ENCODE assay signal across 1 cellular context in the genomic region with DNA sequence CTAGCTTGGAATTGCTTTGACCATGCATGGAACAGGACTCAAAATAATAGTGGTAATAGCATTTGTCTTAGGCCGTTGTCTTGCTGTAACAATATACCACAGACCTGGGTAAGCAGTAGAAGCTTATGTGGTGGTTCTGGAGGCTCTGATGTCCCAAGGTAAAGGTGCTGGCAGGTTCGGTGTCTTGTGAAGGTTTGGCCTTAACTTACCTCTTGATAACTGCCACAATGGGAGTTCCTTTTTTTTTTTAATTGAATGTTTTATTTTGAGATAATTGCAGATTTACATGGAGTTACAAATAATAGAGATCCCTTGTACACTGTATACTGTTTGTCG.
TF ChIP-seq lines count a peak whose summit lies in the region.

No MANE protein-coding gene starts in this region.

TF ChIP-seq in GM23338, 12 proteins besides CTCF, POLR2A, EP300 and RAD21:
- TF ChIP-seq STAT1 (IDR thresholded peaks at IDR 0.05; ENCODE audit: unreplicated experiment) (no peak), ZNF462 (CRISPR knock-in tag; IDR thresholded peaks at IDR 0.05) (no peak), ZNF331 (CRISPR knock-in tag; IDR thresholded peaks at IDR 0.05; ENCODE audit: low read depth) (no peak), EZH2phosphoT487 (IDR thresholded peaks at IDR 0.05; ENCODE audit: unreplicated experiment) (no peak), JUNB (IDR thresholded peaks at IDR 0.05; ENCODE audit: unreplicated experiment) (no peak), CREB1 (CRISPR knock-in tag; IDR thresholded peaks at IDR 0.05; ENCODE audit: low read depth) (no peak)
- TF ChIP-seq, protein P1, sequence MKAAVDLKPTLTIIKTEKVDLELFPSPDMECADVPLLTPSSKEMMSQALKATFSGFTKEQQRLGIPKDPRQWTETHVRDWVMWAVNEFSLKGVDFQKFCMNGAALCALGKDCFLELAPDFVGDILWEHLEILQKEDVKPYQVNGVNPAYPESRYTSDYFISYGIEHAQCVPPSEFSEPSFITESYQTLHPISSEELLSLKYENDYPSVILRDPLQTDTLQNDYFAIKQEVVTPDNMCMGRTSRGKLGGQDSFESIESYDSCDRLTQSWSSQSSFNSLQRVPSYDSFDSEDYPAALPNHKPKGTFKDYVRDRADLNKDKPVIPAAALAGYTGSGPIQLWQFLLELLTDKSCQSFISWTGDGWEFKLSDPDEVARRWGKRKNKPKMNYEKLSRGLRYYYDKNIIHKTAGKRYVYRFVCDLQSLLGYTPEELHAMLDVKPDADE (IDR thresholded peaks at IDR 0.05): no peak
